25 cellular contexts compared by ENCODE assay signal in the genomic region with DNA sequence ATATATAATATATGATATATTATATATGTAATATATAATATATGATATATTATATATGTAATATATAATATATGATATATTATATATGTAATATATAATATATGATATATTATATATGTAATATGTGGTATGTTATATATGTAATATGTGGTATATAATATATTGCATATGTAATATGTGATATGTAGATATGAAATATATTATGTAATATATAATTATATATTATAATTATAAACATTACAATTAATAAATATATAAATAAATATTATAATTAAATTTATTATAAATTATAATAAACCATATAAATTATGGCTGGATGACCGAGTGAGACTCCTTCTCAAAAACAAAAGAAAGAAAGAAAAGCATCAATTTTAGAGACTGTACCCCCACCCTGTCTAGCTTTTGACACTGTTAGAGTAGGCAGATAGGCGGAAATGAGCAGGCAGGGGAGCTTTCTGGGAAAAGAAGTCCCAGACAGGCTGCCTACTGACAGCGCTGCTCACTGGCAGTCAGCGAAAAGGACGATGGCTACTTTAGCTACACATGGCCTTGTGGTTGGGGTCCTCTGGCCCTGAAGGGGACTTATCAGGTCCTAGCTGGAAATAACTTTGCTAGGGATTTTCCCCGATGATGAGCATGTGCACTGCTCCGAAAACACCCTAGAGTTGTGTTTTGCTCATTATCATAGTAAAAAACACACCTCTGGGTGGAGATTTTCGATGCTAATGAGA. TPM values are rescaled to one million over a fixed set of nuclear protein-coding genes. Genes with fewer than 3 reads are reported as not detected.
"Had no signal": no experiment of that assay in that cellular context is flagged by ENCODE, and none has a peak within 500 bp of the region (broad histone marks: within the 10 kb centered on the region; RNA-seq: fewer than 3 reads in every experiment).

No MANE protein-coding gene starts in this region.

- H3K27ac Mint-ChIP-seq: nephron progenitor cell, progenitor cell of endocrine pancreas, T-cell had no signal

- H3K9me3 Mint-ChIP-seq: T-cell had no signal

- FAIRE-seq: islet of Langerhans had no signal

- H3K9me3 ChIP-seq: tibial nerve had no signal

- H3K36me3 ChIP-seq: brain microvascular endothelial cell had no signal

- H3K27me3 Mint-ChIP-seq: progenitor cell of endocrine pancreas, T-cell had no signal

- DNase-seq: activated CD4-positive, alpha-beta T cell treated with anti-CD3 and anti-CD28 coated beads, Interleukin-2, amount 50 U/mL, for 1 hour; activated CD8-positive, alpha-beta memory T cell treated with anti-CD3 and anti-CD28 coated beads for 24 hours; activated CD8-positive, alpha-beta memory T cell treated with anti-CD3 and anti-CD28 coated beads, Interleukin-2, amount 50 U/mL, for 48 hours; activated effector memory CD4-positive, alpha-beta T cell treated with anti-CD3 and anti-CD28 coated beads, Interleukin-2, amount 50 U/mL, for 16 hours; activated naive CD4-positive, alpha-beta T cell treated with anti-CD3 and anti-CD28 coated beads, Interleukin-2, amount 50 U/mL, for 16 hours; activated T-cell treated with anti-CD3 and anti-CD28 coated beads, Interleukin-2, amount 50 U/mL, for 48 hours; brain microvascular endothelial cell; central memory CD4-positive, alpha-beta T cell; foreskin keratinocyte; glutamatergic neuron; hippocampal formation; midbrain; nephron progenitor cell; nucleus accumbens; stimulated activated naive CD8-positive, alpha-beta T cell treated with anti-CD3 and anti-CD28 coated beads, Interleukin-15, Interleukin-2, amounts not matched to agents 100 U/mL and 50 U/mL, for 24 hours; T-cell had no signal

- H3K4me1 Mint-ChIP-seq: nephron progenitor cell had no signal

- ATAC-seq: activated CD4-positive, CD25-positive, alpha-beta regulatory T cell treated with anti-CD3 and anti-CD28 coated beads, Interleukin-2, amount 50 U/mL, for 24 hours; foreskin keratinocyte; stimulated activated naive CD8-positive, alpha-beta T cell treated with anti-CD3 and anti-CD28 coated beads, Interleukin-15, Interleukin-2, amounts not matched to agents 100 U/mL and 50 U/mL, for 24 hours; T-cell had no signal

- H3K4me1 ChIP-seq: foreskin keratinocyte, tibial nerve had no signal

- H3K4me3 Mint-ChIP-seq: nephron progenitor cell, T-cell had no signal

- H3K27ac ChIP-seq: brain microvascular endothelial cell, coronary artery, foreskin keratinocyte, tibial nerve had no signal

- H3K4me3 ChIP-seq: coronary artery, tibial nerve had no signal

- H3K36me3 Mint-ChIP-seq: T-cell had no signal

- H3K27me3 ChIP-seq: brain microvascular endothelial cell, foreskin keratinocyte, tibial nerve had no signal

RNA-seq across cellular contexts. Expression of a gene that starts 30.8 kb away (rescaled TPM):
- total RNA-seq: epithelial cell of proximal tubule, fibroblast of lung, foreskin keratinocyte, lung microvascular endothelial cell, progenitor cell of endocrine pancreas, skeletal muscle tissue had no signal
- polyA plus RNA-seq: fibroblast of lung, foreskin keratinocyte had no signal
